Comparison of ENCODE assay signal across 26 cellular contexts in genomic region chr1:176391621-176392020, GRCh38.
"Had no signal": no experiment of that assay in that cellular context is flagged by ENCODE, and none has a peak within 500 bp of the region (broad histone marks: within the 10 kb centered on the region; RNA-seq: fewer than 3 reads in every experiment).

No MANE protein-coding gene starts in this region.

- H3K9me3 ChIP-seq: neutrophil, psoas muscle, thyroid gland, transverse colon, upper lobe of left lung, vagina had no signal

- H3K4me1 Mint-ChIP-seq: mesothelial cell of epicardium; naive B cell; natural killer cell; neural progenitor cell; stimulated activated effector memory CD8-positive, alpha-beta T cell treated with anti-CD3 and anti-CD28 coated beads, Interleukin-12 subunit alpha, Interleukin-12 subunit beta, amount 100 ng/mL, for 72 hours; stimulated activated naive CD8-positive, alpha-beta T cell treated with anti-CD3 and anti-CD28 coated beads, Interleukin-15, amount 100 ng/mL, for 72 hours had no signal

- H3K27ac ChIP-seq: neural progenitor cell, neutrophil, parathyroid adenoma, psoas muscle, skin epidermis, thyroid gland, transverse colon, upper lobe of left lung, vagina had no signal

- H3K27me3 ChIP-seq: neural progenitor cell, neutrophil, thyroid gland, transverse colon, upper lobe of left lung, vagina had no signal

- H3K27ac Mint-ChIP-seq: mesothelial cell of epicardium; naive B cell; natural killer cell; nephron progenitor cell; neural progenitor cell; stimulated activated effector memory CD8-positive, alpha-beta T cell treated with anti-CD3 and anti-CD28 coated beads, Interleukin-12 subunit alpha, Interleukin-12 subunit beta, amount 100 ng/mL, for 72 hours; stimulated activated naive CD8-positive, alpha-beta T cell treated with anti-CD3 and anti-CD28 coated beads, Interleukin-15, amount 100 ng/mL, for 72 hours had no signal

- H3K27me3 Mint-ChIP-seq: naive B cell; stimulated activated naive CD8-positive, alpha-beta T cell treated with anti-CD3 and anti-CD28 coated beads, Interleukin-15, amount 100 ng/mL, for 72 hours had no signal

- ATAC-seq: left lobe of liver; natural killer cell; psoas muscle; sciatic nerve; stimulated activated effector memory CD8-positive, alpha-beta T cell treated with anti-CD3 and anti-CD28 coated beads, Interleukin-12 subunit alpha, Interleukin-12 subunit beta, amount 100 ng/mL, for 72 hours; stimulated activated naive CD8-positive, alpha-beta T cell treated with anti-CD3 and anti-CD28 coated beads, Interleukin-15, amount 100 ng/mL, for 72 hours had no signal

- H3K36me3 Mint-ChIP-seq: mesothelial cell of epicardium; naive B cell; natural killer cell; neural progenitor cell; stimulated activated effector memory CD8-positive, alpha-beta T cell treated with anti-CD3 and anti-CD28 coated beads, Interleukin-12 subunit alpha, Interleukin-12 subunit beta, amount 100 ng/mL, for 72 hours had no signal

- H3K4me3 ChIP-seq: lung, neural progenitor cell, psoas muscle, skin epidermis, thyroid gland, transverse colon, upper lobe of left lung, vagina had no signal

- H3K36me3 ChIP-seq: neural progenitor cell, neutrophil, thyroid gland, transverse colon, upper lobe of left lung, vagina had no signal

- H3K4me1 ChIP-seq: neural progenitor cell, parathyroid adenoma, psoas muscle, thyroid gland, transverse colon, upper lobe of left lung, vagina had no signal

- DNase-seq: hippocampal formation; kidney glomerular epithelial cell; left cardiac atrium; mesendoderm; naive B cell; natural killer cell; nephron progenitor cell; occipital lobe; psoas muscle; stimulated activated CD4-positive, alpha-beta T cell treated with anti-CD3 and anti-CD28 coated beads, Interleukin-4, amount 100 ng/mL, for 24 hours; stimulated activated naive CD4-positive, alpha-beta T cell treated with Interleukin-2 at 50 U/mL for 16 hours; stimulated activated naive CD8-positive, alpha-beta T cell treated with anti-CD3 and anti-CD28 coated beads, Interleukin-15, amount 100 ng/mL, for 72 hours; substantia nigra; thyroid gland; transverse colon; upper lobe of left lung had no signal

- H3K9ac ChIP-seq: neural progenitor cell, parathyroid adenoma had no signal

- H3K4me3 Mint-ChIP-seq: mesothelial cell of epicardium; naive B cell; natural killer cell; nephron progenitor cell; neural progenitor cell; stimulated activated effector memory CD8-positive, alpha-beta T cell treated with anti-CD3 and anti-CD28 coated beads, Interleukin-12 subunit alpha, Interleukin-12 subunit beta, amount 100 ng/mL, for 72 hours; stimulated activated naive CD8-positive, alpha-beta T cell treated with anti-CD3 and anti-CD28 coated beads, Interleukin-15, amount 100 ng/mL, for 72 hours had no signal
